In genomic region chr15:62790531-62790930, GRCh38 we compare ENCODE assay signal across 25 cellular contexts.
"Had no signal": no experiment of that assay in that cellular context is flagged by ENCODE, and none has a peak within 500 bp of the region (broad histone marks: within the 10 kb centered on the region; RNA-seq: fewer than 3 reads in every experiment).

No MANE protein-coding gene starts in this region.

- FAIRE-seq: HepG2, RCC 7860 had no signal

- ATAC-seq: HepG2 had no signal

- H3K27me3 ChIP-seq: MG63, SJSA1 had no signal

- H3K4me3 ChIP-seq: MG63, SJSA1, SK-N-MC had no signal

- H3K9me3 ChIP-seq: MG63, SJSA1 had no signal

- DNase-seq: IMR-90, Karpas-422, KG1, MG63, NCI-H1092, NCI-H1105 treated with DMSO at 0.1 percent for 48 hours, NCI-H1417 treated with DMSO at 0.1 percent for 48 hours, NCI-H146, NCI-H1694 treated with DMSO at 0.1 percent for 48 hours, NCI-H2029, NCI-H2081 treated with DMSO at 0.1 percent for 48 hours, NCI-H2171, NCI-H226, NCI-H446, NCI-H510A, NCI-H524 treated with DMSO at 0.1 percent for 48 hours, NCI-H69, NCI-H774, Right ventricle myocardium superior, RPMI8226, SIG-M5 had no signal

- H3K36me3 ChIP-seq: MG63, SJSA1 had no signal

- H3K27ac ChIP-seq: SJSA1, SK-N-MC had no signal
